Comparison of ENCODE assay signal across 22 cellular contexts in genomic region chr1:52738863-52739406, GRCh38. TPM values are rescaled to one million over a fixed set of nuclear protein-coding genes. Genes with fewer than 3 reads are reported as not detected.
DNase-seq lines count a peak whose midpoint lies in the region; ATAC-seq and TF ChIP-seq lines count a peak whose summit lies in the region.
"Had no signal": no experiment of that assay in that cellular context is flagged by ENCODE, and none has a peak within 500 bp of the region (broad histone marks: within the 10 kb centered on the region; RNA-seq: fewer than 3 reads in every experiment).

No MANE protein-coding gene starts in this region.

- no peak overlapping the region for H3K4me3 Mint-ChIP-seq in nephron progenitor cell
- H3K4me3 Mint-ChIP-seq in activated T-cell treated with anti-CD3 and anti-CD28 coated beads, Interleukin-2, amount 50 U/mL, for 72 hours: no peak overlapping the region

- no peak for DNase-seq in cardiac muscle cell (ENCODE audit: low read depth in 1 of 2, low spot score in 1 of 2)
- no peak for DNase-seq in Right ventricle myocardium inferior (ENCODE audit: missing footprints)
- DNase-seq in left ventricle myocardium superior: peak; percentile 60
- peak; percentile 10 for DNase-seq in nephron progenitor cell
- DNase-seq in thyroid gland: peak; percentile 69 to 78
- DNase-seq in activated T-cell treated with anti-CD3 and anti-CD28 coated beads, Interleukin-2, amount 50 U/mL, for 72 hours: no peak
- DNase-seq in Ammon's horn (ENCODE audit: low spot score): no peak
- DNase-seq: AML-193; Calu3; CD8-positive, alpha-beta memory T cell; NCI-H1092 treated with DMSO at 0.1 percent for 48 hours; NCI-H1436 treated with DMSO at 0.1 percent for 48 hours; NCI-H2029; NCI-H2227 treated with DMSO at 0.1 percent for 48 hours; NCI-H510A; NCI-H748 treated with DMSO at 0.1 percent for 48 hours; NK-92 treated with Interleukin-12 subunit alpha and Interleukin-12 subunit beta, amount 100 ng/mL, for 24 hours had no signal

- intact Hi-C loops in Right ventricle myocardium inferior (cut with DNase I) (no loop called here), left ventricle myocardium superior (cut with micrococcal nuclease) (no loop called here), thyroid gland (cut with DNase I) (no loop called here)

- no peak for ATAC-seq in Right ventricle myocardium inferior
- ATAC-seq in left ventricle myocardium superior: peak; percentile 44
- no peak for ATAC-seq in activated T-cell treated with anti-CD3 and anti-CD28 coated beads, Interleukin-2, amount 50 U/mL, for 72 hours (replicated peaks in 1 of 2)
- no peak for ATAC-seq in GM21619 (IDR thresholded peaks at IDR 0.05; ENCODE audit: unreplicated experiment)

- H3K27me3 ChIP-seq in cardiac muscle cell: no peaks in the 10 kb centered on the region
- no peaks in the 10 kb centered on the region for H3K27me3 ChIP-seq in thyroid gland

- TF ChIP-seq CTCF in cardiac muscle cell (IDR thresholded peaks at IDR 0.05; ENCODE audit: low read depth, low read length) (no peak), nephron progenitor cell (IDR thresholded peaks at IDR 0.05) (no peak), thyroid gland (IDR thresholded peaks at IDR 0.05) (no peak)

- H3K4me1 ChIP-seq in cardiac muscle cell (ENCODE audit: low read depth): peaks cover 4% of the 10 kb centered on the region
- H3K4me1 ChIP-seq in thyroid gland: peaks cover 54 to 68% of the 10 kb centered on the region in 2 donors

- no peaks in the 10 kb centered on the region for H3K9me3 ChIP-seq in cardiac muscle cell (ENCODE audit: low read depth)
- no peaks in the 10 kb centered on the region for H3K9me3 ChIP-seq in thyroid gland

- peaks cover 41% of the 10 kb centered on the region for H3K36me3 Mint-ChIP-seq in nephron progenitor cell (ENCODE audit: low read depth)
- H3K36me3 Mint-ChIP-seq in activated T-cell treated with anti-CD3 and anti-CD28 coated beads, Interleukin-2, amount 50 U/mL, for 72 hours (ENCODE audit: insufficient read depth in 2 of 2): peaks cover 0 to 4% of the 10 kb centered on the region in 2 donors

- H3K9me3 Mint-ChIP-seq in nephron progenitor cell: peaks cover 14% of the 10 kb centered on the region
- H3K9me3 Mint-ChIP-seq in activated T-cell treated with anti-CD3 and anti-CD28 coated beads, Interleukin-2, amount 50 U/mL, for 72 hours: peaks cover 0 to 1% of the 10 kb centered on the region in 2 donors

- H3K36me3 ChIP-seq in cardiac muscle cell (no peaks in the 10 kb centered on the region), thyroid gland (no peaks in the 10 kb centered on the region)

- peaks cover 39% of the 10 kb centered on the region for H3K4me1 Mint-ChIP-seq in nephron progenitor cell
- H3K4me1 Mint-ChIP-seq in activated T-cell treated with anti-CD3 and anti-CD28 coated beads, Interleukin-2, amount 50 U/mL, for 72 hours (ENCODE audit: low read depth): peaks cover 19% of the 10 kb centered on the region

- H3K4me3 ChIP-seq in cardiac muscle cell (no peak overlapping the region), thyroid gland (replicated peaks in 1 of 3) (no peak overlapping the region)

- peak overlapping the region; percentile 1 for H3K27ac ChIP-seq in cardiac muscle cell
- peak overlapping the region; percentile 59 to 93 (median 87) for H3K27ac ChIP-seq in thyroid gland
- H3K27ac ChIP-seq: C4-2B, HL-60, KMS-11, RWPE1 had no signal

- 41 to 46% methylated on average over 9 to 10 of the region's 10 CpGs for WGBS in thyroid gland, 2 donors

- no peak overlapping the region for H3K27ac Mint-ChIP-seq in nephron progenitor cell
- no peak overlapping the region for H3K27ac Mint-ChIP-seq in activated T-cell treated with anti-CD3 and anti-CD28 coated beads, Interleukin-2, amount 50 U/mL, for 72 hours

- no peak for TF ChIP-seq POLR2A in thyroid gland (IDR thresholded peaks at IDR 0.05)

- H3K27me3 Mint-ChIP-seq in nephron progenitor cell (ENCODE audit: low read depth, poor library complexity): peaks cover 2% of the 10 kb centered on the region
- no peaks in the 10 kb centered on the region for H3K27me3 Mint-ChIP-seq in activated T-cell treated with anti-CD3 and anti-CD28 coated beads, Interleukin-2, amount 50 U/mL, for 72 hours (ENCODE audit: low read depth)
- H3K27me3 Mint-ChIP-seq: CD8-positive, alpha-beta memory T cell had no signal

RNA-seq across cellular contexts. Expression of gene ZYG11B, which starts 12.7 kb away (rescaled TPM):
- 40.4 and 42.1 TPM in 2 replicates for total RNA-seq in cardiac muscle cell
- polyA plus RNA-seq in cardiac muscle cell: 14.0 and 20.3 TPM in 2 replicates
- 74.0 TPM for total RNA-seq in Right ventricle myocardium inferior
- total RNA-seq in left ventricle myocardium superior: 84.3 TPM
- 10 to 100 TPM; 64.8 to 88.2 (median 82.2) TPM for total RNA-seq in thyroid gland
- 10 to 100 TPM; 13.4 to 13.9 TPM for total RNA-seq in activated T-cell treated with anti-CD3 and anti-CD28 coated beads, Interleukin-2, amount 50 U/mL, for 72 hours

RNA-seq across cellular contexts. Expression of gene COA7, which starts 40.8 kb away (rescaled TPM):
- total RNA-seq in cardiac muscle cell (5.6 and 7.6 TPM in 2 replicates), Right ventricle myocardium inferior (21.6 TPM), left ventricle myocardium superior (18.5 TPM), thyroid gland (10 to 100 TPM; 10.6 to 14.7 (median 11.5) TPM)
- 10.4 and 14.2 TPM in 2 replicates for polyA plus RNA-seq in cardiac muscle cell
- 10 to 100 TPM; 13.8 to 20.4 TPM for total RNA-seq in activated T-cell treated with anti-CD3 and anti-CD28 coated beads, Interleukin-2, amount 50 U/mL, for 72 hours

Comparison
In these comparisons a context has a peak if more than half of its experiments do, and no peak if none do; other contexts are left out.
1. DNase-seq: peak in left ventricle myocardium superior (single experiment), nephron progenitor cell (single experiment) and thyroid gland (2 of 2); none in cardiac muscle cell (0 of 2), Right ventricle myocardium inferior (single experiment), activated T-cell treated with anti-CD3 and anti-CD28 coated beads, Interleukin-2, amount 50 U/mL, for 72 hours (0 of 2) and Ammon's horn (single experiment).